Comparison of ENCODE assay signal across 14 cellular contexts in the genomic region with DNA sequence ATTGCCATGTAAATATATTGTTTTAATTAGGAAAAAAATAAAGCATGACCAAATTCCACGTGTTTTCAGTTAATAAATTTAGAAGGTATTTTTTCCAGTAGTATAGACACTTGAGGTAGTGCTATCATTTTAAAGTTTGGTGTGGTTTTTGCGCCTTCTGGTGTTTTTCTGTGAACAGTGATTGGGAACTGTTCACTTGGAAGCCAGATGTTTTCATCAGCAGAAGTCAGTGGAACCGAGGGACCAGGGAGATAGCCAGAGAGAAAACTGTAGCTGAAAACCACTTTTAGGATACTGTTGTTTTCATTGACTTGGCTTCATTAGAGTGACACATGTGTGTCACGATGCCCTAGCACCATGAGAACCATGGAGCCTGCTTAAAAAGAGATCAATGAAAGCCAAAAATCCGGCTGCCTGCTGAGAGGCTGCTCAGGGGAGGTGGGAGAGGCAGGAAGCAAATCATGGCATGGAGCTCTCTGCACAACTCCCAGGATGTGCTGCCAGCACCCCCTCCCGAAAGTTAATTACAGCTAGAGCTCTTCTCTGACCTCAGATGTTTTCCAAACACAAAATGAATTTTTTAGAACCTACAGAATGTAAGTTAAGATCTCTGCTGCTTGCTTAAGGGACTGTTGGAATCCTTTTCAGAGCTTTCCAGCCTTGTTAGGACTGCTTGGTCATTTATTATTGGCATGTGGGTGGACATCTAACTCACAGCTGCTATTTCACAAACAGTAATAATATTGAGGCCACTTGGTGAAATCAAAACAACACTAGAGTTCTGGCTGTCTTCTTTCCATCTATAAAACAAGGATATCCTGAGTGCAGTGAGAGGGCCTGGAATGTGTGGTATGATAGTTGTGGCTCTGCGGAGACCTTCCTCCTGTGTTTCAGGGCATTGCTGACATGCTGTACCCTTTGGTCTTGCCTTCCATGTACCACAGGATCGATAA.
DNase-seq lines count a peak whose midpoint lies in the region; ATAC-seq, FAIRE-seq and TF ChIP-seq lines count a peak whose summit lies in the region.
"Had no signal": no experiment of that assay in that cellular context is flagged by ENCODE, and none has a peak within 500 bp of the region (broad histone marks: within the 10 kb centered on the region; RNA-seq: fewer than 3 reads in every experiment).

No MANE protein-coding gene starts in this region.

- ATAC-seq in IMR-90 (ENCODE audit: low read depth) = peak; percentile 80
- no peak for ATAC-seq in HG02938 (IDR thresholded peaks at IDR 0.05; ENCODE audit: unreplicated experiment)
- ATAC-seq: lower lobe of right lung had no signal

- H4K91ac ChIP-seq in IMR-90 (ENCODE audit: insufficient read depth, low read depth, low read length) = peak overlapping the region; percentile 80

- no peak for TF ChIP-seq POLR2A in IMR-90 (IDR thresholded peaks at IDR 0.05; ENCODE audit: low read depth, low read length)
- no peak for TF ChIP-seq POLR2A in endothelial cell of umbilical vein (IDR thresholded peaks at IDR 0.05; ENCODE audit: low read depth, low read length)

- dilution Hi-C loops in IMR-90 (cut with HindIII; ENCODE audit: low sequenced_read_pairs, unreplicated experiment) = no loop called here
- dilution Hi-C loops in endothelial cell of umbilical vein (cut with MboI; ENCODE audit: extremely low pct_ligation_motif_present, low sequenced_read_pairs) = no loop called here

- peaks cover 3% of the 10 kb centered on the region for H3K9me3 Mint-ChIP-seq in neural progenitor cell
- H3K9me3 Mint-ChIP-seq: activated naive CD8-positive, alpha-beta T cell treated with anti-CD3 and anti-CD28 coated beads, Interleukin-2, amount 10 ng/mL, durations not matched to agents 7 days and 5 days; dendritic cell treated with granulocyte-macrophage colony-stimulating factor and Interleukin-4, amounts not matched to agents 40 ng/mL and 50 ng/mL, for 4 days had no signal

- no peak overlapping the region; the same call in 1 of the 2 replicates for H3K18ac ChIP-seq in IMR-90 (ENCODE audit: low read depth, low read length)

- H4K20me1 ChIP-seq in IMR-90 (ENCODE audit: insufficient read depth, low read length) = peaks cover 5% of the 10 kb centered on the region; the same call in 1 of the 2 replicates
- H4K20me1 ChIP-seq in endothelial cell of umbilical vein (replicated peaks; ENCODE audit: control insufficient read depth, extremely low read depth, insufficient read depth, low read length) = no peaks in the 10 kb centered on the region
- H4K20me1 ChIP-seq in neural progenitor cell (ENCODE audit: low read depth) = no peaks in the 10 kb centered on the region

- peak overlapping the region; percentile 33 to 61; a peak in 3 of 4 replicates for H4K8ac ChIP-seq in IMR-90 (ENCODE audit: low read depth in 2 of 2, low read length in 2 of 2)

- H3K4me2 ChIP-seq in IMR-90 (ENCODE audit: low read depth, low read length) (no peak overlapping the region; the same call in none of the 2 replicates), endothelial cell of umbilical vein (ENCODE audit: insufficient read depth, low read length) (no peak overlapping the region), neural progenitor cell (peak overlapping the region; percentile 74)

- H3K27ac Mint-ChIP-seq in neural progenitor cell = peak overlapping the region; percentile 81
- H3K27ac Mint-ChIP-seq: activated naive CD8-positive, alpha-beta T cell treated with anti-CD3 and anti-CD28 coated beads, Interleukin-2, amount 10 ng/mL, durations not matched to agents 7 days and 5 days; CD8-positive, alpha-beta memory T cell; dendritic cell treated with granulocyte-macrophage colony-stimulating factor and Interleukin-4, amounts not matched to agents 40 ng/mL and 50 ng/mL, for 4 days; stimulated activated naive CD8-positive, alpha-beta T cell treated with anti-CD3 and anti-CD28 coated beads, Interleukin-15, Interleukin-2, amounts not matched to agents 100 ng/mL and 50 ng/mL, for 24 hours had no signal

- H4K5ac ChIP-seq in IMR-90 (ENCODE audit: low read depth, low read length) = no peak overlapping the region; the same call in 1 of the 2 replicates

- no peak overlapping the region for H2AK9ac ChIP-seq in IMR-90 (replicated peaks; ENCODE audit: low read depth, low read length, poor library complexity)

- H2BK5ac ChIP-seq in IMR-90 (ENCODE audit: low read depth, low read length, poor library complexity, severe bottlenecking) = peak overlapping the region; percentile 72

- peak overlapping the region; percentile 58; the same call in 1 of the 3 replicates for H2BK15ac ChIP-seq in IMR-90 (ENCODE audit: low read depth, low read length)

- H2AFZ ChIP-seq in IMR-90 (replicated peaks; ENCODE audit: low read length, poor library complexity) (peak overlapping the region; percentile 66), endothelial cell of umbilical vein (ENCODE audit: low read depth, low read length) (no peak overlapping the region), neural progenitor cell (replicated peaks) (peak overlapping the region; percentile 38)

- FAIRE-seq in endothelial cell of umbilical vein (lab: Jason Lieb, UNC) = no peak

- H2BK120ac ChIP-seq in IMR-90 (ENCODE audit: low read depth, low read length) = peak overlapping the region; percentile 61

- POLR2A ChIA-PET in BJ (lab: Charles Lee) (interaction anchor here (0.6 to 0.9 kb wide), 2 partner anchors 58 to 88 kb away, joined by 3 to 8 read pairs; no protein-coding TSS in a partner anchor), IMR-90 (lab: Charles Lee; ENCODE audit: unreplicated experiment) (no interaction called here), endothelial cell of umbilical vein (lab: Charles Lee) (no interaction called here)

- no peaks in the 10 kb centered on the region for H3K79me1 ChIP-seq in IMR-90 (ENCODE audit: low read depth in 1 of 2, low read length in 2 of 2)

- peak overlapping the region; percentile 90 for H2BK20ac ChIP-seq in IMR-90 (ENCODE audit: low read depth, low read length)

- H3K27me3 ChIP-seq in BJ (ENCODE audit: control insufficient read depth, insufficient read depth, low read length) (no peaks in the 10 kb centered on the region), IMR-90 (ENCODE audit: control insufficient read depth, insufficient read depth, low read length) (no peaks in the 10 kb centered on the region), endothelial cell of umbilical vein (ENCODE audit: control insufficient read depth in 2 of 2, insufficient read depth in 2 of 2, low read length in 2 of 2) (no peaks in the 10 kb centered on the region), neural progenitor cell (no peaks in the 10 kb centered on the region)

- WGBS in IMR-90 (ENCODE audit: extremely low coverage in 2 of 2, insufficient read length in 1 of 2), 2 experiments = 6% methylated on average over 3 of the region's 8 CpGs; no CpG with 5 or more reads in 1 of the 2 experiments

- CTCF ChIA-PET in BJ (lab: Yijun Ruan, JAX) (interaction anchor here (0.5 to 2.1 kb wide), 9 partner anchors 9 to 337 kb away, joined by 3 to 13 read pairs (median 3); no protein-coding TSS in a partner anchor), IMR-90 (lab: Yijun Ruan, JAX) (interaction anchor here (0.5 to 1.0 kb wide), 4 partner anchors 9 to 191 kb away, joined by 3 to 4 read pairs (median 3); no protein-coding TSS in a partner anchor), endothelial cell of umbilical vein (lab: Charles Lee) (interaction anchor here (1.2 kb wide), 1 partner anchor 12 kb away, joined by 4 read pairs; no protein-coding TSS in a partner anchor)

- intact Hi-C loops in IMR-90 (cut with micrococcal nuclease) = loop anchor here (2.0 to 5.0 kb wide), 2 partner anchors 160 to 192 kb away; partner anchors contain the start of gene ANO4
- intact Hi-C loops in endothelial cell of umbilical vein (cut with micrococcal nuclease) = loop anchor here (5.0 kb wide), 1 partner anchor 160 kb away; no protein-coding TSS in a partner anchor

- no peak overlapping the region for H3K4me3 ChIP-seq in BJ (ENCODE audit: low read depth, low read length)
- H3K4me3 ChIP-seq in IMR-90 (ENCODE audit: insufficient read depth, low read depth, low read length) = no peak overlapping the region
- no peak overlapping the region for H3K4me3 ChIP-seq in endothelial cell of umbilical vein (replicated peaks in 1 of 3; ENCODE audit: insufficient read depth in 1 of 3, low read depth in 1 of 3, low read length in 3 of 3)
- H3K4me3 ChIP-seq in neural progenitor cell = no peak overlapping the region
- H3K4me3 ChIP-seq: lower lobe of right lung had no signal

- peaks cover 20% of the 10 kb centered on the region for H3F3A ChIP-seq in neural progenitor cell (ENCODE audit: low read depth)

- no TSS peak for BruUV-seq in IMR-90 (replicated peaks; lab: Mats Ljungman, UMichigan)
- BruUV-seq in endothelial cell of umbilical vein (replicated peaks; lab: Mats Ljungman, UMichigan) = no TSS peak

- H3K4ac ChIP-seq in IMR-90 (ENCODE audit: low read depth, low read length) = peak overlapping the region; percentile 67

- no peaks in the 10 kb centered on the region for H3K36me3 Mint-ChIP-seq in neural progenitor cell
- H3K36me3 Mint-ChIP-seq: activated naive CD8-positive, alpha-beta T cell treated with anti-CD3 and anti-CD28 coated beads, Interleukin-2, amount 10 ng/mL, durations not matched to agents 7 days and 5 days; CD8-positive, alpha-beta memory T cell had no signal

- H3K27ac ChIP-seq in IMR-90 (ENCODE audit: insufficient read depth, low read length) = peak overlapping the region; percentile 76; the same call in 1 of the 2 replicates
- H3K27ac ChIP-seq in endothelial cell of umbilical vein (ENCODE audit: insufficient read depth, low read depth, low read length) = no peak overlapping the region
- H3K27ac ChIP-seq in neural progenitor cell = peak overlapping the region; percentile 40
- H3K27ac ChIP-seq: lower lobe of right lung had no signal

- no peak overlapping the region for H3K56ac ChIP-seq in IMR-90 (ENCODE audit: extremely low read depth, insufficient read depth, low read length)

- no peak overlapping the region for H3K4me3 Mint-ChIP-seq in neural progenitor cell
- H3K4me3 Mint-ChIP-seq: activated naive CD8-positive, alpha-beta T cell treated with anti-CD3 and anti-CD28 coated beads, Interleukin-2, amount 10 ng/mL, durations not matched to agents 7 days and 5 days; CD8-positive, alpha-beta memory T cell; dendritic cell treated with granulocyte-macrophage colony-stimulating factor and Interleukin-4, amounts not matched to agents 40 ng/mL and 50 ng/mL, for 4 days; stimulated activated naive CD8-positive, alpha-beta T cell treated with anti-CD3 and anti-CD28 coated beads, Interleukin-15, Interleukin-2, amounts not matched to agents 100 ng/mL and 50 ng/mL, for 24 hours had no signal

- H3K9me3 ChIP-seq in IMR-90 (ENCODE audit: control insufficient read depth, insufficient read depth, low read length) = no peaks in the 10 kb centered on the region
- H3K9me3 ChIP-seq in endothelial cell of umbilical vein (replicated peaks; ENCODE audit: control insufficient read depth, insufficient read depth, low read length) = peaks cover 2% of the 10 kb centered on the region
- H3K9me3 ChIP-seq in neural progenitor cell (ENCODE audit: low read depth) = no peaks in the 10 kb centered on the region
- H3K9me3 ChIP-seq: lower lobe of right lung had no signal

- H3K14ac ChIP-seq in IMR-90 (replicated peaks; ENCODE audit: low read depth, low read length) = peak overlapping the region; percentile 79

- in situ Hi-C loops in IMR-90 (cut with MboI; ENCODE audit: low sequenced_read_pairs) = no loop called here

- no peaks in the 10 kb centered on the region for H3K27me3 Mint-ChIP-seq in neural progenitor cell (ENCODE audit: insufficient read depth, low read depth)
- H3K27me3 Mint-ChIP-seq: activated naive CD8-positive, alpha-beta T cell treated with anti-CD3 and anti-CD28 coated beads, Interleukin-2, amount 10 ng/mL, durations not matched to agents 7 days and 5 days; stimulated activated naive CD8-positive, alpha-beta T cell treated with anti-CD3 and anti-CD28 coated beads, Interleukin-15, Interleukin-2, amounts not matched to agents 100 ng/mL and 50 ng/mL, for 24 hours had no signal

- H3K79me2 ChIP-seq in endothelial cell of umbilical vein (ENCODE audit: control insufficient read depth, insufficient read depth, low read length) (no peaks in the 10 kb centered on the region), neural progenitor cell (ENCODE audit: low read depth) (no peaks in the 10 kb centered on the region)

- DNase-seq in BJ (ENCODE audit: low read depth) = peak; percentile 91
- peak; percentile 63 for DNase-seq in IMR-90
- peak; percentile 2 for DNase-seq in endothelial cell of umbilical vein (ENCODE audit: low read depth, low spot score)
- DNase-seq in neural progenitor cell (ENCODE audit: low spot score) = peak; percentile 61
- no peak for DNase-seq in medulla oblongata (ENCODE audit: extremely low spot score)
- no peak for DNase-seq in NCI-H187 treated with DMSO at 0.1 percent for 48 hours (lab: John Stamatoyannopoulos, UW)
- no peak for DNase-seq in NCI-H1436 treated with DMSO at 0.1 percent for 48 hours (lab: John Stamatoyannopoulos, UW)
- DNase-seq: activated naive CD8-positive, alpha-beta T cell treated with anti-CD3 and anti-CD28 coated beads, Interleukin-2, amount 10 ng/mL, durations not matched to agents 7 days and 5 days; CD8-positive, alpha-beta memory T cell; lower lobe of right lung; NCI-H524 treated with DMSO at 0.1 percent for 48 hours had no signal

- TF ChIP-seq RAD21 in IMR-90 (IDR thresholded peaks at IDR 0.05; ENCODE audit: low read length) = no peak

- H3K9ac ChIP-seq in IMR-90 (ENCODE audit: low read depth, low read length) (0 out of 2 replicates have a peak overlapping the region, but pooled peaks have one; percentile 17), endothelial cell of umbilical vein (replicated peaks; ENCODE audit: extremely low read depth, insufficient read depth, low read length) (no peak overlapping the region), neural progenitor cell (no peak overlapping the region)

- H3K9me1 ChIP-seq in IMR-90 (ENCODE audit: insufficient read depth, low read length) (peaks cover 8% of the 10 kb centered on the region; the same call in 1 of the 2 replicates), endothelial cell of umbilical vein (replicated peaks; ENCODE audit: control insufficient read depth, extremely low read depth, insufficient read depth, low read length) (no peaks in the 10 kb centered on the region)

- TF ChIP-seq CTCF in BJ (IDR thresholded peaks at IDR 0.05; ENCODE audit: insufficient read depth, low read depth, low read length) = no peak
- no peak for TF ChIP-seq CTCF in IMR-90 (conservative IDR thresholded peaks at IDR 0.05; ENCODE audit: low read depth, low read length)
- no peak for TF ChIP-seq CTCF in endothelial cell of umbilical vein (IDR thresholded peaks at IDR 0.05; ENCODE audit: extremely low read depth in 1 of 2, insufficient read depth in 1 of 2, low read depth in 1 of 2, low read length in 2 of 2)
- TF ChIP-seq CTCF in neural progenitor cell (IDR thresholded peaks at IDR 0.05) = no peak

- H3K4me1 Mint-ChIP-seq in neural progenitor cell = peaks cover 32% of the 10 kb centered on the region
- H3K4me1 Mint-ChIP-seq: activated naive CD8-positive, alpha-beta T cell treated with anti-CD3 and anti-CD28 coated beads, Interleukin-2, amount 10 ng/mL, durations not matched to agents 7 days and 5 days; CD8-positive, alpha-beta memory T cell had no signal

- H3K23ac ChIP-seq in IMR-90 (ENCODE audit: low read depth, low read length) = peak overlapping the region; percentile 63; the same call in 1 of the 2 replicates

- peak overlapping the region; percentile 63 for H2AK5ac ChIP-seq in IMR-90 (ENCODE audit: low read depth, low read length)

- H3K36me3 ChIP-seq in BJ (ENCODE audit: control insufficient read depth, insufficient read depth, low read length) (no peaks in the 10 kb centered on the region), IMR-90 (ENCODE audit: control insufficient read depth, insufficient read depth, low read length) (0 out of 2 replicates have a peak, but pooled peaks cover 3% of the 10 kb centered on the region), endothelial cell of umbilical vein (ENCODE audit: control insufficient read depth in 2 of 2, extremely low read depth in 1 of 2, insufficient read depth in 2 of 2, low read length in 2 of 2) (no peaks in the 10 kb centered on the region), neural progenitor cell (no peaks in the 10 kb centered on the region)
- H3K36me3 ChIP-seq: lower lobe of right lung had no signal

- H3K4me1 ChIP-seq in IMR-90 (ENCODE audit: control insufficient read depth, insufficient read depth, low read length) (peaks cover 11% of the 10 kb centered on the region), endothelial cell of umbilical vein (ENCODE audit: control insufficient read depth, extremely low read depth, insufficient read depth, low read length) (no peaks in the 10 kb centered on the region), neural progenitor cell (peaks cover 25% of the 10 kb centered on the region)
- H3K4me1 ChIP-seq: lower lobe of right lung had no signal

Comparison
In these comparisons a context has a peak if more than half of its experiments do, and no peak if none do; other contexts are left out.
1. DNase-seq: peak in BJ (single experiment), IMR-90 (single experiment), endothelial cell of umbilical vein (single experiment) and neural progenitor cell (single experiment); none in medulla oblongata (single experiment), NCI-H187 treated with DMSO at 0.1 percent for 48 hours (single experiment) and NCI-H1436 treated with DMSO at 0.1 percent for 48 hours (single experiment).